In genomic region chr9:3520564-3520963, GRCh38 we compare ENCODE assay signal across 19 cellular contexts. TPM values are rescaled to one million over a fixed set of nuclear protein-coding genes. Genes with fewer than 3 reads are reported as not detected.
A peak's percentile ranks its signal among the peaks of the same experiment; 100 is the strongest.
DNase-seq lines count a peak whose midpoint lies in the region; ATAC-seq, FAIRE-seq and TF ChIP-seq lines count a peak whose summit lies in the region.
"Had no signal": no experiment of that assay in that cellular context is flagged by ENCODE, and none has a peak within 500 bp of the region (broad histone marks: within the 10 kb centered on the region; RNA-seq: fewer than 3 reads in every experiment).

No MANE protein-coding gene starts in this region.

- no peak for TF ChIP-seq POLR2A in K562 (conservative IDR thresholded peaks at IDR 0.05)

- H4K20me1 ChIP-seq in GM23338 (replicated peaks; ENCODE audit: insufficient read depth) (no peaks in the 10 kb centered on the region; the same call in 1 of the 2 replicates), K562 (replicated peaks; ENCODE audit: control insufficient read depth, insufficient read depth, low read length) (no peaks in the 10 kb centered on the region)

- H3K9me3 Mint-ChIP-seq in GM23338 = no peaks in the 10 kb centered on the region; the same call in 2 of the 3 replicates

- H2AFZ ChIP-seq in GM23338 = no peak overlapping the region
- H2AFZ ChIP-seq in K562 (ENCODE audit: low read depth, low read length) = peak overlapping the region; percentile 15; the same call in 1 of the 2 replicates

- in situ Hi-C loops in K562 (cut with MboI) = no loop called here

- H3K27me3 ChIP-seq in GM23338 (ENCODE audit: insufficient read depth) = no peaks in the 10 kb centered on the region
- H3K27me3 ChIP-seq in K562 (ENCODE audit: control insufficient read depth in 2 of 2, insufficient read depth in 2 of 2, low read length in 2 of 2) = no peaks in the 10 kb centered on the region
- no peaks in the 10 kb centered on the region for H3K27me3 ChIP-seq in psoas muscle (ENCODE audit: insufficient read depth in 3 of 3, low read length in 2 of 3)
- H3K27me3 ChIP-seq: SJSA1 had no signal

- no peaks in the 10 kb centered on the region for H3K27me3 Mint-ChIP-seq in GM23338 (ENCODE audit: insufficient read depth, low read depth, poor library complexity)

- no peaks in the 10 kb centered on the region for H3K9me3 ChIP-seq in K562 (replicated peaks; ENCODE audit: control insufficient read depth, insufficient read depth, low read depth, low read length)
- H3K9me3 ChIP-seq in psoas muscle = no peaks in the 10 kb centered on the region
- H3K9me3 ChIP-seq: SJSA1 had no signal

- peak overlapping the region in 1 of 2 experiments; percentile 22; a peak in 1 of 4 replicates for H3K9ac ChIP-seq in K562 (ENCODE audit: insufficient read depth in 1 of 2, low read depth in 2 of 2, low read length in 2 of 2)

- H3K27ac ChIP-seq in GM23338 (ENCODE audit: low read depth) (no peak overlapping the region), K562 (ENCODE audit: extremely low read depth, low read depth, low read length) (peak overlapping the region; percentile 50; the same call in 2 of the 3 replicates), psoas muscle (peak overlapping the region; percentile 92)
- H3K27ac ChIP-seq: SJSA1 had no signal

- DNase-seq in ELF-1 (ENCODE audit: low read depth, low spot score) = peak; percentile 20
- DNase-seq in GM23338 (ENCODE audit: low spot score) = peak; percentile 21
- DNase-seq in K562 (ENCODE audit: extremely low read depth in 1 of 4, low spot score in 3 of 4) = no peak
- no peak for DNase-seq in psoas muscle
- DNase-seq in NOMO-1 treated with dmso at 0.1 percent for 144 hours (lab: John Stamatoyannopoulos, UW; ENCODE audit: unreplicated experiment) = no peak
- DNase-seq in activated CD4-positive, CD25-positive, alpha-beta regulatory T cell (lab: John Stamatoyannopoulos, UW) = no peak
- DNase-seq: CD4-positive, CD25-positive, alpha-beta regulatory T cell; COR-L47; DMS 273 treated with DMSO at 0.1 percent for 48 hours; DMS79 treated with DMSO at 0.1 percent for 48 hours; H7; KBM-7; NCI-H1092; NCI-H1436 treated with DMSO at 0.1 percent for 48 hours; NCI-H1930; NCI-H524 treated with DMSO at 0.1 percent for 48 hours had no signal

- TF ChIP-seq RAD21 in K562 (CRISPR knock-in tag; conservative IDR thresholded peaks at IDR 0.05 in 1 of 2, IDR thresholded peaks at IDR 0.05 in 1 of 2) = no peak

- peaks cover 23% of the 10 kb centered on the region for H3K4me1 ChIP-seq in GM23338 (ENCODE audit: insufficient read depth)
- H3K4me1 ChIP-seq in K562 (replicated peaks in 1 of 2; ENCODE audit: control insufficient read depth in 2 of 2, insufficient read depth in 2 of 2, low read length in 2 of 2) = peaks cover 4 to 7% of the 10 kb centered on the region in 2 experiments; a peak in 2 of 5 replicates
- H3K4me1 ChIP-seq in psoas muscle = peaks cover 29% of the 10 kb centered on the region
- H3K4me1 ChIP-seq: SJSA1 had no signal

- H3F3A ChIP-seq in GM23338 (replicated peaks; ENCODE audit: low read depth) = no peaks in the 10 kb centered on the region

- ATAC-seq in GM23338 (no peak), K562 (0 out of 3 replicates have a peak, but pooled peaks have one; percentile 10), psoas muscle (no peak), GM18519 (IDR thresholded peaks at IDR 0.05; ENCODE audit: low FRiP score, unreplicated experiment) (no peak)

- H3K4me2 ChIP-seq in GM23338 = 0 out of 2 replicates have a peak overlapping the region, but pooled peaks have one; percentile 24
- no peak overlapping the region for H3K4me2 ChIP-seq in K562 (ENCODE audit: insufficient read depth, low read length)

- intact Hi-C loops in K562 (cut with micrococcal nuclease) = no loop called here
- intact Hi-C loops in psoas muscle (cut with DNase I) = no loop called here

- H3K36me3 ChIP-seq in GM23338 (ENCODE audit: insufficient read depth) = no peaks in the 10 kb centered on the region
- no peaks in the 10 kb centered on the region for H3K36me3 ChIP-seq in K562 (ENCODE audit: control insufficient read depth, insufficient read depth, low read length)
- H3K36me3 ChIP-seq in psoas muscle (ENCODE audit: insufficient read depth in 1 of 2, low read depth in 1 of 2) = no peaks in the 10 kb centered on the region
- H3K36me3 ChIP-seq: SJSA1 had no signal

- no peaks in the 10 kb centered on the region for H3K9me2 ChIP-seq in GM23338 (ENCODE audit: insufficient read depth)

- H3K9me1 ChIP-seq in K562 (ENCODE audit: control insufficient read depth, insufficient read depth, low read length) = no peaks in the 10 kb centered on the region

- H3K27ac Mint-ChIP-seq in GM23338 = peak overlapping the region; percentile 78

- CTCF ChIA-PET in K562 (lab: Yijun Ruan, JAX; ENCODE audit: low intra/inter-chr PET ratio) = no interaction called here

- H3K4me3 Mint-ChIP-seq in GM23338 = no peak overlapping the region
- H3K4me3 Mint-ChIP-seq: CD4-positive, CD25-positive, alpha-beta regulatory T cell had no signal

- no peak for FAIRE-seq in K562 (lab: Jason Lieb, UNC)
- FAIRE-seq: RCC 7860 had no signal

- POLR2A ChIA-PET in K562 (lab: Yijun Ruan, JAX) = no interaction called here

- H3K79me2 ChIP-seq in GM23338 (replicated peaks; ENCODE audit: insufficient read depth) (peaks cover 97% of the 10 kb centered on the region), K562 (ENCODE audit: control insufficient read depth, insufficient read depth, low read length) (peaks cover 67% of the 10 kb centered on the region)

- no TSS peak for BruUV-seq in K562 (replicated peaks; lab: Mats Ljungman, UMichigan)

- peaks cover 26% of the 10 kb centered on the region for H3K4me1 Mint-ChIP-seq in GM23338

- TF ChIP-seq CTCF in GM23338 (conservative IDR thresholded peaks at IDR 0.05; ENCODE audit: low read depth in 2 of 2) (no peak), K562 (IDR thresholded peaks at IDR 0.05 in 2 of 3, conservative IDR thresholded peaks at IDR 0.05 in 1 of 3; ENCODE audit: insufficient read depth in 2 of 3, low read depth in 1 of 3, low read length in 3 of 3) (no peak), psoas muscle (IDR thresholded peaks at IDR 0.05) (no peak)

- 44% methylated on average over 4 of the region's 4 CpGs for WGBS in K562 (ENCODE audit: insufficient coverage, low coverage, missing lambda C conversion rate)
- 33 to 54% (median 38%) methylated on average over 4 of the region's 4 CpGs for WGBS in psoas muscle, 3 donors

- H3K36me3 Mint-ChIP-seq in GM23338 (ENCODE audit: low read depth) = 0 out of 3 replicates have a peak, but pooled peaks cover under 1% of the 10 kb centered on the region

- H3K4me3 ChIP-seq in GM23338 (no peak overlapping the region), K562 (no peak overlapping the region), psoas muscle (peak overlapping the region; percentile 80)
- H3K4me3 ChIP-seq: SJSA1 had no signal

- TF ChIP-seq EP300 in K562 (IDR thresholded peaks at IDR 0.05; ENCODE audit: low read length) = no peak

TF ChIP-seq in GM23338, 12 proteins besides CTCF, POLR2A, EP300 and RAD21 (continues in another document):
- TF ChIP-seq STAT1 (IDR thresholded peaks at IDR 0.05; ENCODE audit: unreplicated experiment) (no peak), CREB1 (CRISPR knock-in tag; IDR thresholded peaks at IDR 0.05; ENCODE audit: low read depth) (no peak), EZH2phosphoT487 (IDR thresholded peaks at IDR 0.05; ENCODE audit: unreplicated experiment) (no peak), EZH2 (IDR thresholded peaks at IDR 0.05; ENCODE audit: low read depth, unreplicated experiment) (no peak), ZNF331 (CRISPR knock-in tag; IDR thresholded peaks at IDR 0.05; ENCODE audit: low read depth) (no peak)

TF ChIP-seq in K562, 482 proteins besides CTCF, POLR2A, EP300 and RAD21:
- 0 out of 2 replicates have a peak, but pooled peaks have one; percentile 33 for TF ChIP-seq ZKSCAN1 (IDR thresholded peaks at IDR 0.05; ENCODE audit: low read depth, low read length)
- TF ChIP-seq DDX20 (tag; IDR thresholded peaks at IDR 0.05; ENCODE audit: low read depth) = no peak

RNA-seq across cellular contexts. Expression of gene RFX3, which starts 5.2 kb away (rescaled TPM):
- 16.2 and 22.1 TPM in 2 replicates for total RNA-seq in GM23338 (2014; rRNA removed; shearing (Covaris generic))
- polyA plus RNA-seq in GM23338 (2016; fragmentation: Nextera tagmentation; extraction: Ambion mirVana) = 7.5 and 9.8 TPM in 2 replicates
- total RNA-seq in K562 (2011; cell fraction: chromatin; rRNA removed; ENCODE audit: low replicate concordance) = 11.5 and 17.9 TPM in 2 replicates
- total RNA-seq in K562 (2011; cell fraction: nucleolus; rRNA removed) = 3.5 and 4.7 TPM in 2 replicates
- 7.8 and 16.4 TPM in 2 replicates for total RNA-seq in K562 (2011; cell fraction: nucleoplasm; rRNA removed)
- total RNA-seq in K562 (2014; rRNA removed) = 0.86 and 2.4 TPM in 2 replicates
- total RNA-seq in K562 (2014; rRNA removed; fragmentation: Illumina TruSeq; extraction: Trizol) = 3.3 and 3.9 TPM in 2 replicates
- total RNA-seq in K562 (2015; rRNA removed; fragmentation: Illumina TruSeq; extraction: Trizol) = 2.0 and 2.1 TPM in 2 replicates
- total RNA-seq in K562 (2021) = 4.9 and 5.2 TPM in 2 replicates
- 3.9 and 5.7 TPM in 2 replicates for polyA plus RNA-seq in K562 (2011; rRNA removed)
- 2.6 and 3.3 TPM in 2 replicates for polyA plus RNA-seq in K562 (2011; cell fraction: cytosol; rRNA removed)
- polyA plus RNA-seq in K562 (2011; cell fraction: nucleus; rRNA removed) = 9.5 TPM in 2 replicates
- polyA plus RNA-seq in K562 (2012) = 1.5 and 3.3 TPM in 2 replicates
- polyA plus RNA-seq in K562 (2014; fragmentation: Illumina TruSeq; extraction: Trizol) = 2.7 TPM in 2 replicates
- polyA plus RNA-seq in K562 (2014; fragmentation: Nextera tagmentation; extraction: Ambion mirVana) = 1 to 10 TPM; 1.4 TPM
- polyA plus RNA-seq in K562 (2014; rRNA removed) = 1.4 and 1.5 TPM in 2 replicates
- polyA minus RNA-seq in K562 (2011; rRNA and poly(A)+ RNA removed) = 33.2 and 42.7 TPM in 2 replicates
- 2.3 and 5.9 TPM in 2 replicates for polyA minus RNA-seq in K562 (2011; cell fraction: cytosol; rRNA and poly(A)+ RNA removed)
- polyA minus RNA-seq in K562 (2011; cell fraction: nucleus; rRNA and poly(A)+ RNA removed) = 17.6 and 25.2 TPM in 2 replicates
- 1 to 10 TPM; 2.8 to 5.7 (median 5.3) TPM for total RNA-seq in psoas muscle
- 1 to 10 TPM in 1 of 3 donors, under 1 TPM in 2; 0.38 to 1.3 (median 0.84) TPM for polyA plus RNA-seq in psoas muscle

Comparison
In these comparisons a context has a peak if more than half of its experiments do, and no peak if none do; other contexts are left out.
1. DNase-seq: peak in ELF-1 (single experiment) and GM23338 (single experiment); none in K562 (0 of 4), psoas muscle (0 of 2), NOMO-1 treated with dmso at 0.1 percent for 144 hours (single experiment) and activated CD4-positive, CD25-positive, alpha-beta regulatory T cell (0 of 4).